In the genomic region with DNA sequence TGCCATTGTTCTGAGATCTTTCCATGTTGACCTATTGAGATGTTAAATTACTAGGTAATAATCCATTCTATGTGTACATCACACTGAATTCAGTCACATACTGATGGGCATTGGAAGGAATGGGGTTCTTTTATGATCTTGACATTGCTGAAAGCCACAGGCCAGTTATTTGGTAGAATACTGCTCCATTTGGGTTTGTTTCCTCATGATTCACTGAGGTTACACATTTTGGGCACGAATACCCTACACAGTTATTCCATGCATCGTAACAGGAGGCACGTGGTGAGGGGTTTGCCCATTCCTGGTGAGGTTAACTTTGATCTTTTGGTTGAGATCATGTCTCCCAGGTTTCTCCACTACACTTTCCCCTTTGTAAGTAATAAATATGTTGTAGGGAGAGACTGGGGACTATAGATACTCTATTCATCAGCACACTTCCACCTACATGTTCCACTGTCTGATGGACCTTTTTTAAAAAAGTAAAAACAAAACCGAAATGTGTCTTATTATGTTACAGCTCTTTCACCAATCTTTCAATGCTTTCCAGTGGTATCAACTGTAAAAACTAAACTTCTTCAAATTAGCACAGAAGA, we compare ENCODE assay signal across 28 cellular contexts. TPM values are rescaled to one million over a fixed set of nuclear protein-coding genes. Genes with fewer than 3 reads are reported as not detected.
DNase-seq lines count a peak whose midpoint lies in the region; ATAC-seq lines count a peak whose summit lies in the region.
"Had no signal": no experiment of that assay in that cellular context is flagged by ENCODE, and none has a peak within 500 bp of the region (broad histone marks: within the 10 kb centered on the region; RNA-seq: fewer than 3 reads in every experiment).

No MANE protein-coding gene starts in this region.

- peaks cover 17% of the 10 kb centered on the region for H3K4me1 Mint-ChIP-seq in activated T-helper 2 cell treated with anti-CD3 and anti-CD28 coated beads, Interferon-gamma antibody, Interleukin-2, Interleukin-4, amounts not matched to agents 10 μg/mL and 5 μg/mL and 100 μg/mL, durations not matched to agents 14 hours and 24 hours and 36 hours (ENCODE audit: low read depth)

- intact Hi-C loops in activated T-helper 2 cell treated with anti-CD3 and anti-CD28 coated beads, Interferon-gamma antibody, Interleukin-2, Interleukin-4, amounts not matched to agents 10 μg/mL and 5 μg/mL and 100 μg/mL, durations not matched to agents 14 hours and 24 hours and 36 hours (cut with micrococcal nuclease): loop anchor here (5.0 kb wide), 1 partner anchor 203 kb away; no protein-coding TSS in a partner anchor
- intact Hi-C loops in left ventricle myocardium superior (cut with micrococcal nuclease): no loop called here

- peak overlapping the region; percentile 74 for H3K27ac Mint-ChIP-seq in activated T-helper 2 cell treated with anti-CD3 and anti-CD28 coated beads, Interferon-gamma antibody, Interleukin-2, Interleukin-4, amounts not matched to agents 10 μg/mL and 5 μg/mL and 100 μg/mL, durations not matched to agents 14 hours and 24 hours and 36 hours
- H3K27ac Mint-ChIP-seq: HFFc6; naive thymus-derived CD4-positive, alpha-beta T cell had no signal

- in situ Hi-C loops in G401 (cut with HindIII; ENCODE audit: low sequenced_read_pairs): no loop called here

- H3K27me3 Mint-ChIP-seq in activated T-helper 2 cell treated with anti-CD3 and anti-CD28 coated beads, Interferon-gamma antibody, Interleukin-2, Interleukin-4, amounts not matched to agents 10 μg/mL and 5 μg/mL and 100 μg/mL, durations not matched to agents 14 hours and 24 hours and 36 hours (ENCODE audit: low read depth): peaks cover 9% of the 10 kb centered on the region

- DNase-seq in activated T-cell treated with anti-CD3 and anti-CD28 coated beads for 48 hours (ENCODE audit: low read depth): peak; percentile 6
- DNase-seq in activated T-cell treated with anti-CD3 and anti-CD28 coated beads, Interleukin-2, amount 50 U/mL, for 48 hours: no peak
- DNase-seq in ELR (ENCODE audit: low read depth): peak; percentile 56
- DNase-seq in activated T-helper 2 cell treated with anti-CD3 and anti-CD28 coated beads, Interferon-gamma antibody, Interleukin-2, Interleukin-4, amounts not matched to agents 10 μg/mL and 5 μg/mL and 100 μg/mL, durations not matched to agents 14 hours and 24 hours and 36 hours (ENCODE audit: low spot score): no peak
- DNase-seq in kidney tubule cell (ENCODE audit: low spot score): peak; percentile 33
- no peak for DNase-seq in SKM-1 treated with dmso at 0.1 percent for 144 hours (lab: John Stamatoyannopoulos, UW; ENCODE audit: unreplicated experiment)
- DNase-seq in G401 (ENCODE audit: low spot score): no peak
- no peak for DNase-seq in left ventricle myocardium superior
- DNase-seq: activated effector memory CD4-positive, alpha-beta T cell treated with Interleukin-2 at 50 U/mL for 16 hours; amniotic stem cell; CD4-positive, CD25-positive, alpha-beta regulatory T cell; dorsolateral prefrontal cortex; erythroblast; gastrocnemius medialis; HFFc6; mesendoderm; naive thymus-derived CD4-positive, alpha-beta T cell; NCI-H187; NCI-H774; OCI-M1; SIG-M5; stimulated activated CD4-positive, alpha-beta T cell treated with anti-CD3 and anti-CD28 coated beads, Interleukin-12 subunit alpha, Interleukin-12 subunit beta, amount 100 ng/mL, for 4 hours; tibial artery had no signal

- no peak for ATAC-seq in left ventricle myocardium superior
- ATAC-seq: gastrocnemius medialis; naive thymus-derived CD4-positive, alpha-beta T cell had no signal

- H3K9me3 Mint-ChIP-seq in activated T-helper 2 cell treated with anti-CD3 and anti-CD28 coated beads, Interferon-gamma antibody, Interleukin-2, Interleukin-4, amounts not matched to agents 10 μg/mL and 5 μg/mL and 100 μg/mL, durations not matched to agents 14 hours and 24 hours and 36 hours: no peaks in the 10 kb centered on the region
- H3K9me3 Mint-ChIP-seq: CD4-positive, CD25-positive, alpha-beta regulatory T cell; central memory CD8-positive, alpha-beta T cell; HFFc6; naive thymus-derived CD4-positive, alpha-beta T cell had no signal

- H3K36me3 Mint-ChIP-seq in activated T-helper 2 cell treated with anti-CD3 and anti-CD28 coated beads, Interferon-gamma antibody, Interleukin-2, Interleukin-4, amounts not matched to agents 10 μg/mL and 5 μg/mL and 100 μg/mL, durations not matched to agents 14 hours and 24 hours and 36 hours (ENCODE audit: low read depth): no peaks in the 10 kb centered on the region
- H3K36me3 Mint-ChIP-seq: CD4-positive, CD25-positive, alpha-beta regulatory T cell; naive thymus-derived CD4-positive, alpha-beta T cell had no signal

- no peak overlapping the region for H3K4me3 Mint-ChIP-seq in activated T-helper 2 cell treated with anti-CD3 and anti-CD28 coated beads, Interferon-gamma antibody, Interleukin-2, Interleukin-4, amounts not matched to agents 10 μg/mL and 5 μg/mL and 100 μg/mL, durations not matched to agents 14 hours and 24 hours and 36 hours (ENCODE audit: low read depth)
- H3K4me3 Mint-ChIP-seq: CD4-positive, CD25-positive, alpha-beta regulatory T cell; central memory CD8-positive, alpha-beta T cell; HFFc6; naive thymus-derived CD4-positive, alpha-beta T cell had no signal

RNA-seq across cellular contexts. Expression of a gene that starts 12.0 kb away (rescaled TPM):
- total RNA-seq in activated T-helper 2 cell treated with anti-CD3 and anti-CD28 coated beads, Interferon-gamma antibody, Interleukin-2, Interleukin-4, amounts not matched to agents 10 μg/mL and 5 μg/mL and 100 μg/mL, durations not matched to agents 14 hours and 24 hours and 36 hours: not detected in 2 replicates
- 1.4 TPM in 1 of 2 replicates, not detected in the other for total RNA-seq in G401 (2014; rRNA removed; shearing (Covaris generic))
- total RNA-seq in left ventricle myocardium superior: 0.50 TPM
- total RNA-seq: activated CD8-positive, alpha-beta memory T cell treated with anti-CD3 and anti-CD28 coated beads for 36 hours; CD4-positive, CD25-positive, alpha-beta regulatory T cell; gastrocnemius medialis; naive thymus-derived CD4-positive, alpha-beta T cell; omental fat pad; right atrium auricular region; T-helper 1 cell treated with Interleukin-12 subunit alpha and Interleukin-12 subunit beta and Interleukin-4 antibody, amounts not matched to agents 30 ng/mL and 1 ng/mL, for 36 hours had no signal

RNA-seq across cellular contexts. Expression of a gene that starts 36.7 kb away (rescaled TPM):
- total RNA-seq in activated T-helper 2 cell treated with anti-CD3 and anti-CD28 coated beads, Interferon-gamma antibody, Interleukin-2, Interleukin-4, amounts not matched to agents 10 μg/mL and 5 μg/mL and 100 μg/mL, durations not matched to agents 14 hours and 24 hours and 36 hours: not detected in 2 replicates
- not detected in 2 replicates for total RNA-seq in G401 (2014; rRNA removed; shearing (Covaris generic))
- 21.9 TPM for total RNA-seq in left ventricle myocardium superior
- total RNA-seq: activated CD8-positive, alpha-beta memory T cell treated with anti-CD3 and anti-CD28 coated beads for 36 hours; CD4-positive, CD25-positive, alpha-beta regulatory T cell; HFFc6; T-helper 1 cell treated with Interleukin-12 subunit alpha and Interleukin-12 subunit beta and Interleukin-4 antibody, amounts not matched to agents 30 ng/mL and 1 ng/mL, for 36 hours had no signal

RNA-seq across cellular contexts. Expression of a gene that starts 44.4 kb away (rescaled TPM):
- 0.18 and 0.51 TPM in 2 replicates for total RNA-seq in activated T-helper 2 cell treated with anti-CD3 and anti-CD28 coated beads, Interferon-gamma antibody, Interleukin-2, Interleukin-4, amounts not matched to agents 10 μg/mL and 5 μg/mL and 100 μg/mL, durations not matched to agents 14 hours and 24 hours and 36 hours
- not detected in 2 replicates for total RNA-seq in G401 (2014; rRNA removed; shearing (Covaris generic))
- 1.2 TPM for total RNA-seq in left ventricle myocardium superior
- total RNA-seq: activated CD8-positive, alpha-beta memory T cell treated with anti-CD3 and anti-CD28 coated beads for 36 hours; CD4-positive, CD25-positive, alpha-beta regulatory T cell; right atrium auricular region; T-helper 1 cell treated with Interleukin-12 subunit alpha and Interleukin-12 subunit beta and Interleukin-4 antibody, amounts not matched to agents 30 ng/mL and 1 ng/mL, for 36 hours had no signal

RNA-seq across cellular contexts. Expression of a gene that starts 44.7 kb away (rescaled TPM):
- 176 TPM in 2 replicates for total RNA-seq in activated T-helper 2 cell treated with anti-CD3 and anti-CD28 coated beads, Interferon-gamma antibody, Interleukin-2, Interleukin-4, amounts not matched to agents 10 μg/mL and 5 μg/mL and 100 μg/mL, durations not matched to agents 14 hours and 24 hours and 36 hours
- 53.0 and 60.1 TPM in 2 replicates for total RNA-seq in G401 (2014; rRNA removed; shearing (Covaris generic))
- total RNA-seq in left ventricle myocardium superior: 136 TPM

Comparison
In these comparisons a context has a peak if more than half of its experiments do, and no peak if none do; other contexts are left out.
1. DNase-seq: peak in activated T-cell treated with anti-CD3 and anti-CD28 coated beads for 48 hours (single experiment), ELR (single experiment) and kidney tubule cell (single experiment); none in activated T-cell treated with anti-CD3 and anti-CD28 coated beads, Interleukin-2, amount 50 U/mL, for 48 hours (0 of 2), activated T-helper 2 cell treated with anti-CD3 and anti-CD28 coated beads, Interferon-gamma antibody, Interleukin-2, Interleukin-4, amounts not matched to agents 10 μg/mL and 5 μg/mL and 100 μg/mL, durations not matched to agents 14 hours and 24 hours and 36 hours (single experiment), SKM-1 treated with dmso at 0.1 percent for 144 hours (single experiment), G401 (single experiment) and left ventricle myocardium superior (single experiment).
2. RNA of a gene that starts 36.7 kb away (total RNA-seq): 21.9 TPM in left ventricle myocardium superior (single experiment); not detected in activated T-helper 2 cell treated with anti-CD3 and anti-CD28 coated beads, Interferon-gamma antibody, Interleukin-2, Interleukin-4, amounts not matched to agents 10 μg/mL and 5 μg/mL and 100 μg/mL, durations not matched to agents 14 hours and 24 hours and 36 hours and not detected in G401; every median in the first group is over 10 times any median in the second.